ENCODE assay signal across 9 cellular contexts in genomic region chr3:52670621-52671521, GRCh38. TPM values are rescaled to one million over a fixed set of nuclear protein-coding genes. Genes with fewer than 3 reads are reported as not detected.
DNase-seq lines count a peak whose midpoint lies in the region; ATAC-seq and TF ChIP-seq lines count a peak whose summit lies in the region.
"Had no signal": no experiment of that assay in that cellular context is flagged by ENCODE, and none has a peak within 500 bp of the region (broad histone marks: within the 10 kb centered on the region; RNA-seq: fewer than 3 reads in every experiment).

No MANE protein-coding gene starts in this region.

- H3K4me3 ChIP-seq in breast epithelium (peak overlapping the region in 1 of 3 donors; percentile 6), muscle layer of duodenum (ENCODE audit: low read depth in 1 of 2, low read length in 2 of 2) (no peak overlapping the region)

- H3K27ac ChIP-seq in breast epithelium, result peak overlapping the region; percentile 69 to 81
- H3K27ac ChIP-seq in muscle layer of duodenum (ENCODE audit: low read length), result peak overlapping the region; percentile 67
- H3K27ac ChIP-seq: 22Rv1 had no signal

- peak; percentile 4 for DNase-seq in DMS53 (lab: John Stamatoyannopoulos, UW)
- DNase-seq in DMS53 treated with DMSO at 0.1 percent for 48 hours (lab: John Stamatoyannopoulos, UW; ENCODE audit: unreplicated experiment), result no peak
- DNase-seq in RKO (ENCODE audit: low spot score), result peak; percentile 99
- no peak for DNase-seq in breast epithelium (ENCODE audit: low spot score in 2 of 2)
- DNase-seq in NCI-H1092 (lab: John Stamatoyannopoulos, UW), result no peak
- DNase-seq in NCI-H1092 treated with DMSO at 0.1 percent for 48 hours (lab: John Stamatoyannopoulos, UW), result no peak

- TF ChIP-seq POLR2A in breast epithelium (IDR thresholded peaks at IDR 0.05), result no peak

- intact Hi-C loops in breast epithelium (cut with DNase I; ENCODE audit: low total_unique reads), result no loop called here

- H3K9me3 ChIP-seq in breast epithelium (no peaks in the 10 kb centered on the region), muscle layer of duodenum (ENCODE audit: control insufficient read depth in 1 of 2, low read length in 2 of 2) (no peaks in the 10 kb centered on the region)

- no peak for TF ChIP-seq CTCF in breast epithelium (IDR thresholded peaks at IDR 0.05)

- H3K27me3 ChIP-seq in breast epithelium (no peaks in the 10 kb centered on the region), muscle layer of duodenum (ENCODE audit: low read depth, low read length) (no peaks in the 10 kb centered on the region)

- ATAC-seq in HG02885 (IDR thresholded peaks at IDR 0.05; ENCODE audit: poor library complexity, unreplicated experiment), result peak; percentile 81

- no peaks in the 10 kb centered on the region for H3K4me1 ChIP-seq in breast epithelium
- peaks cover 0 to 11% of the 10 kb centered on the region in 2 donors for H3K4me1 ChIP-seq in muscle layer of duodenum (ENCODE audit: control insufficient read depth in 1 of 2, insufficient read depth in 2 of 2, low read length in 2 of 2)

- no peaks in the 10 kb centered on the region for H3K36me3 ChIP-seq in breast epithelium
- peaks cover 8 to 28% of the 10 kb centered on the region in 2 donors for H3K36me3 ChIP-seq in muscle layer of duodenum (ENCODE audit: control insufficient read depth in 1 of 2, insufficient read depth in 2 of 2, low read length in 2 of 2)

RNA-seq across cellular contexts. Expression of gene PBRM1, which starts 14.8 kb away (rescaled TPM):
- 10 to 100 TPM; 81.0 to 98.7 (median 98.6) TPM for total RNA-seq in breast epithelium

RNA-seq across cellular contexts. Expression of gene GNL3, which starts 15.0 kb away (rescaled TPM):
- 100 to 1,000 TPM in 2 of 3 donors, 10 to 100 TPM in 1; 57.3 to 137 (median 126) TPM for total RNA-seq in breast epithelium

RNA-seq across cellular contexts. Expression of gene GLT8D1, which starts 34.7 kb away (rescaled TPM):
- 10 to 100 TPM; 44.5 to 65.7 (median 56.4) TPM for total RNA-seq in breast epithelium

RNA-seq across cellular contexts. Expression of gene SPCS1, which starts 35.0 kb away (rescaled TPM):
- 10 to 100 TPM; 77.1 to 90.2 (median 86.5) TPM for total RNA-seq in breast epithelium

Comparison
In these comparisons a context has a peak if more than half of its experiments do, and no peak if none do; other contexts are left out.
1. DNase-seq: peak in DMS53 (single experiment) and RKO (single experiment); none in DMS53 treated with DMSO at 0.1 percent for 48 hours (single experiment), breast epithelium (0 of 2), NCI-H1092 (single experiment) and NCI-H1092 treated with DMSO at 0.1 percent for 48 hours (single experiment).